Comparison of ENCODE assay signal across 8 cellular contexts in the genomic region with DNA sequence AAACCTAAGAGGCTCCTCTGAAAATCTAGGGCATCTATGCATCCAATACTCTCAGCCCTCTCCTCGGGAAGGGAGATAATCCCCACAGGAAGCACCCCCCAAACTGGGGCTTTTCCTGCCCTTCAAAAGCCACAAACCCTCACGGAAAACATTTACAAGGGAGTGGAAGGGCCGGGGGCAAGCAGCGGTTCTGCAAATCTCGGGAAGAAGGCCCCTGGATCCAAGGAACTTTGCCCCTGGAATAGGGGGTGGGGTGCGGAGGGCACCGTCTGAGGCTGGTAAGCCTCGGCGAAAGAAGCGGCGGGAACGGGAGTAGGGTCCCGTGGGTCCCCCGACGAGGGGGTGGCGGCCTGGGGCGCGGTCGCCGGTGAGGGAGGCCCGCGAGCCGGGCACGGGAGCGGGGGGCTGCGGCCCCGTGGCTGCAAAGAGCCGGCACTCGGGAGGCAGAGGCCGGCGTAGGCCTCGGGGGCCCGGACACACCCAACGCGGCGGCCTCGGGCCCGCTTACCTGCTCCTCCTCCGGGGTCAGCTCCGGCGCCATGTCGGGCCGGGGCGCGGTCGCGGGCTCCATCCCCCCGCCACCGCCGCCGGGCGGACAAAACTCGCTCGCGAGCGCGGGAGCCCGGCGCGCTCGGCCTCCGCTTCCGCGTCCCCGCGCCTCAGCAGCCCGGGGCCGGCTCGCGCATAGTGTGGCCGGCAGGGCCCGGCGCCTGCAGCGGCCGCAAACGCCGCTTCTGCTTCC. TPM values are rescaled to one million over a fixed set of nuclear protein-coding genes. Genes with fewer than 3 reads are reported as not detected.
DNase-seq lines count a peak whose midpoint lies in the region; ATAC-seq and TF ChIP-seq lines count a peak whose summit lies in the region.

No MANE protein-coding gene starts in this region.

- peak; percentile 13 for TF ChIP-seq POLR2A in right lobe of liver (IDR thresholded peaks at IDR 0.05)
- TF ChIP-seq POLR2A in stomach (IDR thresholded peaks at IDR 0.05), result no peak

- intact Hi-C loops in right lobe of liver (cut with DNase I) (no loop called here), stomach (cut with DNase I; ENCODE audit: low total_unique reads) (no loop called here)

- no peaks in the 10 kb centered on the region for H3K27me3 Mint-ChIP-seq in T-helper 2 cell treated with Interferon-gamma antibody and Interleukin-4, amounts not matched to agents 5 μg/mL and 100 μg/mL, for 36 hours (ENCODE audit: low read depth)

- no peak for TF ChIP-seq EP300 in stomach (IDR thresholded peaks at IDR 0.05)

- peak overlapping the region; percentile 94 for H3K4me3 Mint-ChIP-seq in T-helper 2 cell treated with Interferon-gamma antibody and Interleukin-4, amounts not matched to agents 5 μg/mL and 100 μg/mL, for 36 hours

- WGBS in right lobe of liver (ENCODE audit: insufficient coverage, low coverage, low lambda C conversion rate, missing lambda C conversion rate), result 0% methylated on average over 9 of the region's 77 CpGs
- WGBS in stomach, 5 donors, result 0 to 1% (median 1%) methylated on average over 54 to 77 of the region's 77 CpGs

- H3K36me3 ChIP-seq in right lobe of liver (no peaks in the 10 kb centered on the region), stomach (no peaks in the 10 kb centered on the region)

- H3K4me3 ChIP-seq in choroid plexus epithelial cell (ENCODE audit: low read depth, low read length) (peak overlapping the region; percentile 76), right lobe of liver (peak overlapping the region; percentile 72 to 94 (median 92)), stomach (peak overlapping the region; percentile 60 to 95 (median 78))

- no peaks in the 10 kb centered on the region for H3K27me3 ChIP-seq in right lobe of liver
- no peaks in the 10 kb centered on the region for H3K27me3 ChIP-seq in stomach

- H3K27ac ChIP-seq in right lobe of liver, result peak overlapping the region; percentile 76 to 85 (median 81)
- H3K27ac ChIP-seq in stomach, result peak overlapping the region; percentile 83 to 93 (median 91)

- H3K4me1 Mint-ChIP-seq in T-helper 2 cell treated with Interferon-gamma antibody and Interleukin-4, amounts not matched to agents 5 μg/mL and 100 μg/mL, for 36 hours (ENCODE audit: low read depth), result peaks cover 29% of the 10 kb centered on the region

- H3K9me3 Mint-ChIP-seq in T-helper 2 cell treated with Interferon-gamma antibody and Interleukin-4, amounts not matched to agents 5 μg/mL and 100 μg/mL, for 36 hours, result no peaks in the 10 kb centered on the region

- H3K9me3 ChIP-seq in right lobe of liver, result no peaks in the 10 kb centered on the region
- H3K9me3 ChIP-seq in stomach, result no peaks in the 10 kb centered on the region

- peak; percentile 40 for ATAC-seq in HG03108 (IDR thresholded peaks at IDR 0.05; ENCODE audit: unreplicated experiment)
- ATAC-seq in right lobe of liver, result peak; percentile 50 to 71 (median 67)
- no peak for ATAC-seq in GM21526 (IDR thresholded peaks at IDR 0.05; ENCODE audit: low FRiP score, unreplicated experiment)
- ATAC-seq in GM18519 (IDR thresholded peaks at IDR 0.05; ENCODE audit: low FRiP score, unreplicated experiment), result no peak

- peaks cover 0 to 18% (median 4%) of the 10 kb centered on the region in 4 donors for H3K4me1 ChIP-seq in right lobe of liver
- H3K4me1 ChIP-seq in stomach, result peaks cover 9 to 42% (median 34%) of the 10 kb centered on the region in 4 donors

- H3K27ac Mint-ChIP-seq in T-helper 2 cell treated with Interferon-gamma antibody and Interleukin-4, amounts not matched to agents 5 μg/mL and 100 μg/mL, for 36 hours, result peak overlapping the region; percentile 90

- DNase-seq in GM10266 (ENCODE audit: extremely low spot score) (peak; percentile 68), choroid plexus epithelial cell (ENCODE audit: low read depth) (peak; percentile 39), right lobe of liver (peak; percentile 42 to 62 (median 55)), stomach (peak; percentile 44)
- DNase-seq in T-helper 2 cell treated with Interferon-gamma antibody and Interleukin-4, amounts not matched to agents 5 μg/mL and 100 μg/mL, for 36 hours (ENCODE audit: low spot score), result peak; percentile 23

- no peak for TF ChIP-seq CTCF in GM10266 (IDR thresholded peaks at IDR 0.05; ENCODE audit: control insufficient read depth, insufficient read depth, low read depth, missing control alignments)
- no peak for TF ChIP-seq CTCF in choroid plexus epithelial cell (conservative IDR thresholded peaks at IDR 0.05; ENCODE audit: low read depth, low read length)
- TF ChIP-seq CTCF in right lobe of liver (IDR thresholded peaks at IDR 0.05), result no peak
- TF ChIP-seq CTCF in stomach (IDR thresholded peaks at IDR 0.05), result no peak

- peaks cover 22% of the 10 kb centered on the region for H3K36me3 Mint-ChIP-seq in T-helper 2 cell treated with Interferon-gamma antibody and Interleukin-4, amounts not matched to agents 5 μg/mL and 100 μg/mL, for 36 hours (ENCODE audit: low read depth)

RNA-seq across cellular contexts. Expression of gene PTPN9, which starts 0.7 kb away (rescaled TPM):
- total RNA-seq in right lobe of liver (10 to 100 TPM in 3 of 6 experiments, 1 to 10 TPM in 3; 7.6 to 15.4 (median 10.0) TPM), stomach (10 to 100 TPM in 4 of 5 donors, 1 to 10 TPM in 1; 8.7 to 22.9 (median 16.5) TPM)
- polyA plus RNA-seq in stomach, result 10 to 100 TPM in 2 of 3 donors, 1 to 10 TPM in 1; 7.7 to 20.3 (median 12.5) TPM

RNA-seq across cellular contexts. Expression of gene SNUPN, which starts 47.1 kb away (rescaled TPM):
- total RNA-seq in right lobe of liver (10 to 100 TPM; 11.1 to 19.4 (median 13.3) TPM), stomach (10 to 100 TPM in 4 of 5 donors, 1 to 10 TPM in 1; 4.7 to 19.6 (median 15.1) TPM)
- 10 to 100 TPM; 16.2 to 29.2 (median 24.3) TPM for polyA plus RNA-seq in stomach

Comparison
In these comparisons a context has a peak if more than half of its experiments do, and no peak if none do; other contexts are left out.
1. ATAC-seq: peak in HG03108 (single experiment) and right lobe of liver (4 of 4); none in GM21526 (single experiment) and GM18519 (single experiment).
2. Peak in every context shown above with its lines, with median percentiles within 50 percentile points of each other: DNase-seq and H3K4me3 ChIP-seq.